In genomic region chr2:233117351-233117750, GRCh38 we compare ENCODE assay signal across 17 cellular contexts. TPM values are rescaled to one million over a fixed set of nuclear protein-coding genes. Genes with fewer than 3 reads are reported as not detected.
DNase-seq lines count a peak whose midpoint lies in the region; ATAC-seq and TF ChIP-seq lines count a peak whose summit lies in the region.
"Had no signal": no experiment of that assay in that cellular context is flagged by ENCODE, and none has a peak within 500 bp of the region (broad histone marks: within the 10 kb centered on the region; RNA-seq: fewer than 3 reads in every experiment).

No MANE protein-coding gene starts in this region.

- DNase-seq in CD14-positive monocyte (ENCODE audit: low spot score) (no peak), activated B cell treated with CpG ODN at 0.5 μM for 24 hours (no peak), EL (no peak), GM23248 (no peak)
- no peak for DNase-seq in CD8-positive, alpha-beta T cell
- DNase-seq in naive thymus-derived CD4-positive, alpha-beta T cell, result peak in 2 of 9 donors; percentile 14 to 23
- DNase-seq in activated CD8-positive, alpha-beta memory T cell treated with anti-CD3 and anti-CD28 coated beads, Interleukin-2, amount 50 U/mL, for 4 hours, result no peak
- DNase-seq: activated CD4-positive, alpha-beta T cell treated with anti-CD3 and anti-CD28 coated beads for 48 hours; esophagus squamous epithelium; NCI-H1105 treated with DMSO at 0.1 percent for 48 hours; NCI-H748 treated with DMSO at 0.1 percent for 48 hours; PC-9; stimulated activated CD4-positive, alpha-beta T cell treated with anti-CD3 and anti-CD28 coated beads, Interleukin-2, amount 100 ng/mL, for 24 hours had no signal

- peaks cover 49% of the 10 kb centered on the region for H3K4me1 ChIP-seq in CD8-positive, alpha-beta T cell (ENCODE audit: insufficient read depth, low read length)
- peaks cover 7 to 46% of the 10 kb centered on the region in 2 donors for H3K4me1 ChIP-seq in naive thymus-derived CD4-positive, alpha-beta T cell (ENCODE audit: control insufficient read depth in 2 of 2, insufficient read depth in 2 of 2, low read length in 2 of 2)
- H3K4me1 ChIP-seq in GM23248 (ENCODE audit: insufficient read depth), result no peaks in the 10 kb centered on the region
- H3K4me1 ChIP-seq: vagina had no signal

- no peaks in the 10 kb centered on the region for H4K20me1 ChIP-seq in GM23248 (ENCODE audit: insufficient read depth)

- no peak for ATAC-seq in CD8-positive, alpha-beta T cell
- no peak for ATAC-seq in activated B cell treated with CpG ODN at 0.5 μM for 24 hours (ENCODE audit: low read depth)
- ATAC-seq in naive thymus-derived CD4-positive, alpha-beta T cell, result no peak

- no peak overlapping the region for H3K27ac ChIP-seq in CD8-positive, alpha-beta T cell (ENCODE audit: low read depth, low read length)
- H3K27ac ChIP-seq in naive thymus-derived CD4-positive, alpha-beta T cell (ENCODE audit: low read depth, low read length), result peak overlapping the region; percentile 8
- no peak overlapping the region for H3K27ac ChIP-seq in GM23248
- H3K27ac ChIP-seq: cardiac muscle cell, esophagus squamous epithelium, PC-9, SJSA1, vagina had no signal

- H2AFZ ChIP-seq in GM23248, result no peak overlapping the region
- H2AFZ ChIP-seq: PC-9 had no signal

- H3K27me3 Mint-ChIP-seq in CD14-positive monocyte (ENCODE audit: low read depth in 3 of 3) (peaks cover 0 to 1% (median 0%) of the 10 kb centered on the region in 3 donors), activated B cell treated with CpG ODN at 0.5 μM for 24 hours (no peaks in the 10 kb centered on the region)
- H3K27me3 Mint-ChIP-seq in CD8-positive, alpha-beta T cell (ENCODE audit: low read depth), result no peaks in the 10 kb centered on the region
- no peaks in the 10 kb centered on the region for H3K27me3 Mint-ChIP-seq in naive thymus-derived CD4-positive, alpha-beta T cell

- in situ Hi-C loops in GM23248 (cut with MboI), result no loop called here

- H3K36me3 ChIP-seq in CD8-positive, alpha-beta T cell (ENCODE audit: insufficient read depth, low read length), result peaks cover 6% of the 10 kb centered on the region
- peaks cover 4 to 30% (median 11%) of the 10 kb centered on the region in 3 experiments for H3K36me3 ChIP-seq in naive thymus-derived CD4-positive, alpha-beta T cell (ENCODE audit: control insufficient read depth in 2 of 3, insufficient read depth in 3 of 3, low read length in 3 of 3)
- H3K36me3 ChIP-seq in GM23248 (ENCODE audit: low read depth), result no peaks in the 10 kb centered on the region
- H3K36me3 ChIP-seq: cardiac muscle cell, esophagus squamous epithelium, SJSA1, vagina had no signal

- no peaks in the 10 kb centered on the region for H3F3A ChIP-seq in GM23248 (ENCODE audit: insufficient read depth)

- no peaks in the 10 kb centered on the region for H3K9me3 ChIP-seq in CD8-positive, alpha-beta T cell (ENCODE audit: low read length)
- no peaks in the 10 kb centered on the region for H3K9me3 ChIP-seq in naive thymus-derived CD4-positive, alpha-beta T cell (ENCODE audit: control insufficient read depth in 2 of 3, low read length in 3 of 3)
- no peaks in the 10 kb centered on the region for H3K9me3 ChIP-seq in GM23248 (ENCODE audit: low read depth)
- H3K9me3 ChIP-seq: esophagus squamous epithelium, SJSA1, vagina had no signal

- H3K9me3 Mint-ChIP-seq in CD14-positive monocyte (peaks cover 0 to 2% (median 0%) of the 10 kb centered on the region in 7 donors), activated B cell treated with CpG ODN at 0.5 μM for 24 hours (no peaks in the 10 kb centered on the region)
- H3K9me3 Mint-ChIP-seq in CD8-positive, alpha-beta T cell, result no peaks in the 10 kb centered on the region
- no peaks in the 10 kb centered on the region for H3K9me3 Mint-ChIP-seq in naive thymus-derived CD4-positive, alpha-beta T cell
- H3K9me3 Mint-ChIP-seq: activated T-helper 1 cell treated with anti-CD3 and anti-CD28 coated beads, Interleukin-12 subunit alpha, Interleukin-12 subunit beta, Interleukin-2, Interleukin-4 antibody, amounts not matched to agents 30 ng/mL and 10 ng/mL and 1 ng/mL, durations not matched to agents 14 hours and 24 hours and 36 hours had no signal

- H3K4me3 Mint-ChIP-seq in CD14-positive monocyte, result peak overlapping the region in 1 of 2 donors; percentile 62
- H3K4me3 Mint-ChIP-seq in CD8-positive, alpha-beta T cell, result peak overlapping the region; percentile 35
- H3K4me3 Mint-ChIP-seq in activated B cell treated with CpG ODN at 0.5 μM for 24 hours, result no peak overlapping the region
- peak overlapping the region in 9 of 10 donors; percentile 8 to 62 (median 45) for H3K4me3 Mint-ChIP-seq in naive thymus-derived CD4-positive, alpha-beta T cell
- H3K4me3 Mint-ChIP-seq: activated T-helper 1 cell treated with anti-CD3 and anti-CD28 coated beads, Interleukin-12 subunit alpha, Interleukin-12 subunit beta, Interleukin-2, Interleukin-4 antibody, amounts not matched to agents 30 ng/mL and 10 ng/mL and 1 ng/mL, durations not matched to agents 14 hours and 24 hours and 36 hours had no signal

- intact Hi-C loops in CD14-positive monocyte (cut with micrococcal nuclease) (no loop called here), activated B cell treated with CpG ODN at 0.5 μM for 24 hours (cut with micrococcal nuclease) (no loop called here)
- intact Hi-C loops in CD8-positive, alpha-beta T cell (cut with DNase I, micrococcal nuclease), result no loop called here
- intact Hi-C loops in naive thymus-derived CD4-positive, alpha-beta T cell (cut with micrococcal nuclease), result loop anchor here in 1 of 2 donors (5.0 kb wide), 1 partner anchor 35 kb away; no protein-coding TSS in a partner anchor

- POLR2A ChIA-PET in CD8-positive, alpha-beta T cell (lab: Charles Lee), result interaction anchor here (1.1 kb wide), 1 partner anchor 57 kb away, joined by 3 read pairs; the partner anchor contains the start of gene INPP5D
- POLR2A ChIA-PET in activated B cell treated with CpG ODN at 0.5 μM for 24 hours (lab: Charles Lee), result no interaction called here
- POLR2A ChIA-PET in naive thymus-derived CD4-positive, alpha-beta T cell (lab: Charles Lee), result interaction anchor here (1.0 kb wide), 1 partner anchor 57 kb away, joined by 3 read pairs; the partner anchor contains the start of gene INPP5D

- CTCF ChIA-PET in CD8-positive, alpha-beta T cell (lab: Charles Lee), result no interaction called here
- CTCF ChIA-PET in activated B cell treated with CpG ODN at 0.5 μM for 24 hours (lab: Charles Lee), result no interaction called here
- CTCF ChIA-PET in naive thymus-derived CD4-positive, alpha-beta T cell (lab: Charles Lee), result no interaction called here

- peak overlapping the region in 6 of 7 donors; percentile 3 to 91 (median 79) for H3K27ac Mint-ChIP-seq in CD14-positive monocyte
- no peak overlapping the region for H3K27ac Mint-ChIP-seq in CD8-positive, alpha-beta T cell
- peak overlapping the region; percentile 69 for H3K27ac Mint-ChIP-seq in activated B cell treated with CpG ODN at 0.5 μM for 24 hours
- H3K27ac Mint-ChIP-seq in naive thymus-derived CD4-positive, alpha-beta T cell, result peak overlapping the region; percentile 23 to 90 (median 83)
- H3K27ac Mint-ChIP-seq: activated T-helper 1 cell treated with anti-CD3 and anti-CD28 coated beads, Interleukin-12 subunit alpha, Interleukin-12 subunit beta, Interleukin-2, Interleukin-4 antibody, amounts not matched to agents 30 ng/mL and 10 ng/mL and 1 ng/mL, durations not matched to agents 14 hours and 24 hours and 36 hours had no signal

- H3K9ac ChIP-seq in GM23248, result no peak overlapping the region

- H3K79me2 ChIP-seq in GM23248 (ENCODE audit: insufficient read depth), result no peaks in the 10 kb centered on the region

- 66 to 72% methylated on average over 13 of the region's 13 CpGs for WGBS in GM23248 (ENCODE audit: low coverage in 1 of 2, low lambda C conversion rate in 2 of 2, missing lambda C conversion rate in 2 of 2), 2 experiments

- H3K27me3 ChIP-seq in CD8-positive, alpha-beta T cell (ENCODE audit: insufficient read depth, low read length), result no peaks in the 10 kb centered on the region
- H3K27me3 ChIP-seq in naive thymus-derived CD4-positive, alpha-beta T cell (ENCODE audit: control insufficient read depth in 2 of 2, insufficient read depth in 2 of 2, low read length in 2 of 2), result no peaks in the 10 kb centered on the region
- H3K27me3 ChIP-seq in GM23248 (replicated peaks; ENCODE audit: insufficient read depth), result 0 out of 2 replicates have a peak, but pooled peaks cover 2% of the 10 kb centered on the region
- H3K27me3 ChIP-seq: cardiac muscle cell, esophagus squamous epithelium, SJSA1, vagina had no signal

- no peaks in the 10 kb centered on the region for H3K9me2 ChIP-seq in GM23248 (ENCODE audit: insufficient read depth)

- no peak overlapping the region for H3K4me2 ChIP-seq in GM23248 (ENCODE audit: unreplicated experiment)
- H3K4me2 ChIP-seq: PC-9 had no signal

- H3K4me1 Mint-ChIP-seq in CD14-positive monocyte (peaks cover 35% of the 10 kb centered on the region), activated B cell treated with CpG ODN at 0.5 μM for 24 hours (peaks cover 73% of the 10 kb centered on the region)
- H3K4me1 Mint-ChIP-seq in CD8-positive, alpha-beta T cell (ENCODE audit: low read depth), result peaks cover 67% of the 10 kb centered on the region
- H3K4me1 Mint-ChIP-seq in naive thymus-derived CD4-positive, alpha-beta T cell, result peaks cover 50 to 78% (median 69%) of the 10 kb centered on the region in 7 donors

- no peak overlapping the region for H3K4me3 ChIP-seq in CD8-positive, alpha-beta T cell (ENCODE audit: low read depth, low read length)
- H3K4me3 ChIP-seq in naive thymus-derived CD4-positive, alpha-beta T cell (ENCODE audit: low read length), result no peak overlapping the region
- no peak overlapping the region for H3K4me3 ChIP-seq in GM23248
- H3K4me3 ChIP-seq: cardiac muscle cell, esophagus squamous epithelium, PC-9, SJSA1, vagina had no signal

- TF ChIP-seq CTCF in CD14-positive monocyte (IDR thresholded peaks at IDR 0.05) (no peak), activated B cell treated with CpG ODN at 0.5 μM for 24 hours (IDR thresholded peaks at IDR 0.05) (no peak)
- TF ChIP-seq CTCF in CD8-positive, alpha-beta T cell (IDR thresholded peaks at IDR 0.05), result no peak

- H3K36me3 Mint-ChIP-seq in CD14-positive monocyte, result peaks cover 43 to 67% of the 10 kb centered on the region in 2 donors
- H3K36me3 Mint-ChIP-seq in CD8-positive, alpha-beta T cell, result peaks cover 54% of the 10 kb centered on the region
- H3K36me3 Mint-ChIP-seq in activated B cell treated with CpG ODN at 0.5 μM for 24 hours (ENCODE audit: low read depth), result peaks cover 74% of the 10 kb centered on the region
- peaks cover 4 to 39% (median 20%) of the 10 kb centered on the region in 5 donors for H3K36me3 Mint-ChIP-seq in naive thymus-derived CD4-positive, alpha-beta T cell

RNA-seq across cellular contexts. Expression of gene INPP5D, which starts 57.2 kb away (rescaled TPM):
- polyA plus RNA-seq in CD14-positive monocyte (10 to 100 TPM; 30.6 to 54.8 TPM), GM23248 (2016; fragmentation: Nextera tagmentation; extraction: Ambion mirVana) (0.13 and 0.23 TPM in 2 replicates)
- 100 to 1,000 TPM; 105 to 121 TPM for total RNA-seq in CD8-positive, alpha-beta T cell
- total RNA-seq in activated B cell treated with CpG ODN at 0.5 μM for 24 hours, result 247 and 275 TPM in 2 replicates
- 100 to 1,000 TPM; 106 to 232 (median 126) TPM for total RNA-seq in naive thymus-derived CD4-positive, alpha-beta T cell
- 100 to 1,000 TPM in 1 of 2 donors, 10 to 100 TPM in 1; 41.0 to 122 TPM for polyA plus RNA-seq in naive thymus-derived CD4-positive, alpha-beta T cell
- not detected in 2 replicates for total RNA-seq in GM23248 (2014; rRNA removed; shearing (Covaris generic))

Comparison
In these comparisons a context has a peak if more than half of its experiments do, and no peak if none do; other contexts are left out.
1. RNA of gene INPP5D, which starts 57.2 kb away (total RNA-seq): 247 to 275 TPM in activated B cell treated with CpG ODN at 0.5 μM for 24 hours, 106 to 232 TPM in naive thymus-derived CD4-positive, alpha-beta T cell and 105 to 121 TPM in CD8-positive, alpha-beta T cell; not detected in GM23248; every median in the first group is over 100 times any median in the second.